ENCODE assay signal across 8 cellular contexts in genomic region chr3:141410861-141411771, GRCh38. TPM values are rescaled to one million over a fixed set of nuclear protein-coding genes. Genes with fewer than 3 reads are reported as not detected.
A peak's percentile ranks its signal among the peaks of the same experiment; 100 is the strongest.
DNase-seq lines count a peak whose midpoint lies in the region; ATAC-seq and TF ChIP-seq lines count a peak whose summit lies in the region.

No MANE protein-coding gene starts in this region.

- H3K27me3 ChIP-seq in OCI-LY1 (ENCODE audit: insufficient read depth, low read length) (no peaks in the 10 kb centered on the region), body of pancreas (no peaks in the 10 kb centered on the region), liver (ENCODE audit: control insufficient read depth in 4 of 4, insufficient read depth in 4 of 4, low read length in 3 of 4) (no peaks in the 10 kb centered on the region), suprapubic skin (no peaks in the 10 kb centered on the region)

- peak overlapping the region; percentile 69 for H3K4me2 ChIP-seq in OCI-LY1 (ENCODE audit: low read length)

- H3K27ac ChIP-seq in OCI-LY1 (ENCODE audit: low read depth, low read length, poor library complexity, severe bottlenecking) (peak overlapping the region; percentile 76), body of pancreas (peak overlapping the region; percentile 84 to 96 (median 94)), liver (ENCODE audit: low read depth in 1 of 2, low read length in 2 of 2) (peak overlapping the region; percentile 95 to 96), suprapubic skin (peak overlapping the region; percentile 95)

- H3K79me2 ChIP-seq in OCI-LY1 (ENCODE audit: insufficient read depth, low read length): no peaks in the 10 kb centered on the region

- H3F3A ChIP-seq in OCI-LY1 (ENCODE audit: insufficient read depth, low read length): no peaks in the 10 kb centered on the region

- TF ChIP-seq CTCF in OCI-LY1 (IDR thresholded peaks at IDR 0.05; ENCODE audit: low read length): no peak
- TF ChIP-seq CTCF in body of pancreas (IDR thresholded peaks at IDR 0.05): no peak
- no peak for TF ChIP-seq CTCF in liver (IDR thresholded peaks at IDR 0.05; ENCODE audit: low read depth, low read length, missing input control)
- TF ChIP-seq CTCF in suprapubic skin (IDR thresholded peaks at IDR 0.05): no peak

- H3K9me3 ChIP-seq in OCI-LY1 (ENCODE audit: low read length) (no peaks in the 10 kb centered on the region), body of pancreas (no peaks in the 10 kb centered on the region), liver (ENCODE audit: control insufficient read depth in 4 of 4, low read length in 3 of 4) (no peaks in the 10 kb centered on the region), suprapubic skin (no peaks in the 10 kb centered on the region)

- peak overlapping the region; percentile 46 for H3K4me3 ChIP-seq in OCI-LY1 (ENCODE audit: low read depth, low read length, poor library complexity, severe bottlenecking)
- H3K4me3 ChIP-seq in body of pancreas: no peak overlapping the region
- H3K4me3 ChIP-seq in liver (ENCODE audit: low read depth in 1 of 3, low read length in 3 of 3): no peak overlapping the region
- no peak overlapping the region for H3K4me3 ChIP-seq in suprapubic skin

- ATAC-seq in body of pancreas (no peak), GM19328 (IDR thresholded peaks at IDR 0.05; ENCODE audit: unreplicated experiment) (no peak)

- H3K36me3 ChIP-seq in OCI-LY1 (ENCODE audit: insufficient read depth, low read length) (peaks cover 47% of the 10 kb centered on the region), body of pancreas (replicated peaks in 1 of 2; ENCODE audit: insufficient read depth in 1 of 2, low read depth in 2 of 2) (peaks cover 0 to under 1% of the 10 kb centered on the region in 2 donors), liver (ENCODE audit: control insufficient read depth in 4 of 4, insufficient read depth in 3 of 4, low read depth in 1 of 4, low read length in 3 of 4) (peaks cover 2 to 8% (median 2%) of the 10 kb centered on the region in 4 donors), suprapubic skin (peaks cover 27% of the 10 kb centered on the region)

- TF ChIP-seq EP300 in suprapubic skin (IDR thresholded peaks at IDR 0.05): no peak

- TF ChIP-seq RAD21 in liver (IDR thresholded peaks at IDR 0.05): no peak

- H3K4me1 ChIP-seq in OCI-LY1 (ENCODE audit: insufficient read depth, low read length, severe bottlenecking) (peaks cover 44% of the 10 kb centered on the region), body of pancreas (peaks cover 97% of the 10 kb centered on the region), liver (ENCODE audit: control insufficient read depth in 4 of 4, insufficient read depth in 4 of 4, low read length in 3 of 4) (peaks cover 10 to 34% (median 20%) of the 10 kb centered on the region in 4 donors), suprapubic skin (peaks cover 75% of the 10 kb centered on the region)

- TF ChIP-seq POLR2A in GM19193 (IDR thresholded peaks at IDR 0.05; ENCODE audit: extremely low read depth, insufficient read depth, insufficient read length) (peak; percentile 15), body of pancreas (IDR thresholded peaks at IDR 0.05) (peak in 1 of 3 donors; percentile 6), suprapubic skin (IDR thresholded peaks at IDR 0.05) (no peak)

- H4K20me1 ChIP-seq in OCI-LY1 (ENCODE audit: insufficient read depth, low read length): no peaks in the 10 kb centered on the region

- H2AFZ ChIP-seq in OCI-LY1 (ENCODE audit: low read length): no peak overlapping the region

- 29 to 34% methylated on average over 9 of the region's 9 CpGs for WGBS in body of pancreas, 2 donors
- WGBS in liver: 58% methylated on average over 9 of the region's 9 CpGs
- 56% methylated on average over 9 of the region's 9 CpGs for WGBS in suprapubic skin

- H3K9me2 ChIP-seq in OCI-LY1 (ENCODE audit: low read depth, low read length): no peaks in the 10 kb centered on the region

- H3K9ac ChIP-seq in OCI-LY1 (ENCODE audit: low read length) (peak overlapping the region; percentile 54), liver (ENCODE audit: low read depth in 1 of 2, low read length in 2 of 2) (peak overlapping the region; percentile 97 to 98)

- DNase-seq in body of pancreas: peak in 1 of 4 donors; percentile 39
- DNase-seq in suprapubic skin (ENCODE audit: low spot score in 2 of 2): no peak
- DNase-seq in amniotic stem cell (lab: John Stamatoyannopoulos, UW): no peak
- DNase-seq in occipital lobe (lab: John Stamatoyannopoulos, UW): no peak

- intact Hi-C loops in body of pancreas (cut with DNase I): no loop called here

TF ChIP-seq in liver, 16 proteins besides CTCF, POLR2A, EP300 and RAD21:
- TF ChIP-seq ATF3 (IDR thresholded peaks at IDR 0.05) (no peak), NR2F2 (IDR thresholded peaks at IDR 0.05) (no peak), JUND (IDR thresholded peaks at IDR 0.05) (no peak), ZBTB33 (IDR thresholded peaks at IDR 0.05) (no peak), TAF1 (conservative IDR thresholded peaks at IDR 0.05) (no peak), HNF4A (conservative IDR thresholded peaks at IDR 0.05) (no peak), YY1 (IDR thresholded peaks at IDR 0.05) (no peak), SP1 (IDR thresholded peaks at IDR 0.05) (no peak), EGR1 (IDR thresholded peaks at IDR 0.05; ENCODE audit: low read depth in 2 of 2) (no peak), REST (IDR thresholded peaks at IDR 0.05) (no peak), FOXA1 (IDR thresholded peaks at IDR 0.05) (no peak), GABPA (IDR thresholded peaks at IDR 0.05 in 1 of 2, conservative IDR thresholded peaks at IDR 0.05 in 1 of 2) (no peak), RXRA (IDR thresholded peaks at IDR 0.05) (no peak), FOXA2 (IDR thresholded peaks at IDR 0.05) (no peak)

RNA-seq across cellular contexts. Expression of gene ZBTB38, which starts 42.8 kb away (rescaled TPM):
- total RNA-seq in body of pancreas (10 to 100 TPM; 48.5 to 60.4 TPM), liver (10 to 100 TPM; 19.8 to 57.3 TPM), suprapubic skin (100 to 1,000 TPM in 1 of 4 donors, 10 to 100 TPM in 3; 65.8 to 101 (median 85.9) TPM), occipital lobe (182 TPM)
- 10 to 100 TPM in 1 of 2 donors, 1 to 10 TPM in 1; 9.5 to 19.2 TPM for polyA plus RNA-seq in liver
